24 cellular contexts compared by ENCODE assay signal in the genomic region with DNA sequence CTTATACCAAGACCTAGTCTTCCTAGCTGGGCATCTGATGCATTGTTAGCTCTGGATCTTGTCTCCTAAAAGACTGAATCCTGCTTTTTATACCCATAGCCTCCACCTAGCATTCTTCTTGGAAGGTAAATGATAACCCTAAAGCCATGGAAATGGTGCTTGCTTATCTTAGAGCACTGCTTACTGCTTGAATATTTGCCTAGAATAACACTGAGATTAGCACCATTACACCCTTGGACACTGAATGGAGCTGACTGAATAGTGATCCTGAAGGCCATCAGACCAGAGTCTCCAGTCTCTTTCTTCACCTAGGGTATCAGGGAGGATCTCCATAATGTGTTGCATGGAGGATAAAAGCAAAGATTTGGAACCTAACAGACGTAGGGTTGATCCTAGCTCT. TPM values are rescaled to one million over a fixed set of nuclear protein-coding genes. Genes with fewer than 3 reads are reported as not detected.
DNase-seq lines count a peak whose midpoint lies in the region; ATAC-seq, FAIRE-seq and TF ChIP-seq lines count a peak whose summit lies in the region.
"Had no signal": no experiment of that assay in that cellular context is flagged by ENCODE, and none has a peak within 500 bp of the region (broad histone marks: within the 10 kb centered on the region; RNA-seq: fewer than 3 reads in every experiment).

No MANE protein-coding gene starts in this region.

- no peaks in the 10 kb centered on the region for H3K9me1 ChIP-seq in endothelial cell of umbilical vein (replicated peaks; ENCODE audit: control insufficient read depth, extremely low read depth, insufficient read depth, low read length)

- H4K20me1 ChIP-seq in endothelial cell of umbilical vein (replicated peaks; ENCODE audit: control insufficient read depth, extremely low read depth, insufficient read depth, low read length) = no peaks in the 10 kb centered on the region
- no peaks in the 10 kb centered on the region for H4K20me1 ChIP-seq in osteoblast (ENCODE audit: insufficient read depth, low read length)

- no peaks in the 10 kb centered on the region for H3K36me3 ChIP-seq in right atrium auricular region
- no peaks in the 10 kb centered on the region for H3K36me3 ChIP-seq in endothelial cell of umbilical vein (ENCODE audit: control insufficient read depth in 2 of 2, extremely low read depth in 1 of 2, insufficient read depth in 2 of 2, low read length in 2 of 2)
- no peaks in the 10 kb centered on the region for H3K36me3 ChIP-seq in osteoblast (ENCODE audit: insufficient read depth, low read length)
- H3K36me3 ChIP-seq in transverse colon = no peaks in the 10 kb centered on the region
- H3K36me3 ChIP-seq: esophagus squamous epithelium, gastroesophageal sphincter, upper lobe of right lung, WERI-Rb-1 had no signal

- ATAC-seq in left cardiac atrium = peak; percentile 15 to 50
- ATAC-seq: sciatic nerve; stimulated activated memory B cell treated with anti-CD40 and anti-IgM and Interleukin-4, amounts not matched to agents 10 μg/mL and 1 μg/mL and 100 μg/mL, for 72 hours; upper lobe of right lung had no signal

- peaks cover 2% of the 10 kb centered on the region for H3K4me1 Mint-ChIP-seq in endothelial cell (ENCODE audit: unreplicated experiment)
- H3K4me1 Mint-ChIP-seq in activated CD4-positive, alpha-beta T cell treated with anti-CD3 and anti-CD28 coated beads, Interleukin-2, amount 10 ng/mL, durations not matched to agents 7 days and 5 days = no peaks in the 10 kb centered on the region
- H3K4me1 Mint-ChIP-seq: B cell; CD4-positive, alpha-beta memory T cell; central memory CD8-positive, alpha-beta T cell; IgD-negative memory B cell; stimulated activated memory B cell treated with anti-CD40 and anti-IgM and Interleukin-4, amounts not matched to agents 10 μg/mL and 1 μg/mL and 100 μg/mL, for 72 hours had no signal

- no peak overlapping the region for H3K4me3 Mint-ChIP-seq in endothelial cell (ENCODE audit: unreplicated experiment)
- H3K4me3 Mint-ChIP-seq in activated CD4-positive, alpha-beta T cell treated with anti-CD3 and anti-CD28 coated beads, Interleukin-2, amount 10 ng/mL, durations not matched to agents 7 days and 5 days = no peak overlapping the region
- H3K4me3 Mint-ChIP-seq: activated naive CD8-positive, alpha-beta T cell treated with anti-CD3 and anti-CD28 coated beads, Interleukin-2, amount 10 ng/mL, durations not matched to agents 7 days and 5 days; B cell; CD4-positive, alpha-beta memory T cell; central memory CD8-positive, alpha-beta T cell; endodermal cell; IgD-negative memory B cell; stimulated activated memory B cell treated with anti-CD40 and anti-IgM and Interleukin-4, amounts not matched to agents 10 μg/mL and 1 μg/mL and 100 μg/mL, for 72 hours had no signal

- H3K9me3 ChIP-seq in right atrium auricular region (no peaks in the 10 kb centered on the region), endothelial cell of umbilical vein (replicated peaks; ENCODE audit: control insufficient read depth, insufficient read depth, low read length) (no peaks in the 10 kb centered on the region), osteoblast (ENCODE audit: low read depth, low read length) (no peaks in the 10 kb centered on the region), transverse colon (no peaks in the 10 kb centered on the region)
- H3K9me3 ChIP-seq: esophagus squamous epithelium, gastroesophageal sphincter, upper lobe of right lung had no signal

- FAIRE-seq in endothelial cell of umbilical vein (lab: Jason Lieb, UNC) = peak; percentile 8

- CTCF ChIA-PET in endothelial cell of umbilical vein (lab: Charles Lee) = interaction anchor here (0.6 to 1.2 kb wide), 4 partner anchors 26 to 93 kb away, joined by 3 to 4 read pairs (median 3); partner anchors contain the start of gene UGP2
- CTCF ChIA-PET in activated CD4-positive, alpha-beta T cell treated with anti-CD3 and anti-CD28 coated beads, Interleukin-2, amount 10 ng/mL, durations not matched to agents 7 days and 5 days (lab: Charles Lee) = no interaction called here

- in situ Hi-C loops in transverse colon (cut with MboI; ENCODE audit: low pct_ligation_motif_present in 1 of 4, low pct_unique_long_range_greater_than_20kb in 1 of 4, low sequenced_read_pairs in 3 of 4) = no loop called here

- H3K79me2 ChIP-seq in endothelial cell of umbilical vein (ENCODE audit: control insufficient read depth, insufficient read depth, low read length) (no peaks in the 10 kb centered on the region), osteoblast (ENCODE audit: insufficient read depth, low read length) (no peaks in the 10 kb centered on the region)

- no peaks in the 10 kb centered on the region for H3K27me3 Mint-ChIP-seq in endothelial cell (ENCODE audit: unreplicated experiment)
- no peaks in the 10 kb centered on the region for H3K27me3 Mint-ChIP-seq in activated CD4-positive, alpha-beta T cell treated with anti-CD3 and anti-CD28 coated beads, Interleukin-2, amount 10 ng/mL, durations not matched to agents 7 days and 5 days
- H3K27me3 Mint-ChIP-seq: CD4-positive, alpha-beta memory T cell; progenitor cell of endocrine pancreas; stimulated activated memory B cell treated with anti-CD40 and anti-IgM and Interleukin-4, amounts not matched to agents 10 μg/mL and 1 μg/mL and 100 μg/mL, for 72 hours had no signal

- no peak overlapping the region for H3K4me3 ChIP-seq in right atrium auricular region
- H3K4me3 ChIP-seq in endothelial cell of umbilical vein (replicated peaks in 1 of 3; ENCODE audit: insufficient read depth in 1 of 3, low read depth in 1 of 3, low read length in 3 of 3) = no peak overlapping the region
- no peak overlapping the region for H3K4me3 ChIP-seq in osteoblast (ENCODE audit: insufficient read depth, low read length)
- H3K4me3 ChIP-seq in transverse colon = no peak overlapping the region
- H3K4me3 ChIP-seq: esophagus squamous epithelium, gastroesophageal sphincter, upper lobe of right lung had no signal

- TF ChIP-seq POLR2A in endothelial cell of umbilical vein (IDR thresholded peaks at IDR 0.05; ENCODE audit: low read depth, low read length) = no peak
- no peak for TF ChIP-seq POLR2A in transverse colon (IDR thresholded peaks at IDR 0.05)

- dilution Hi-C loops in endothelial cell of umbilical vein (cut with MboI; ENCODE audit: extremely low pct_ligation_motif_present, low sequenced_read_pairs) = no loop called here

- H3K9ac ChIP-seq in endothelial cell of umbilical vein (replicated peaks; ENCODE audit: extremely low read depth, insufficient read depth, low read length) = no peak overlapping the region

- intact Hi-C loops in left cardiac atrium (cut with DNase I) = no loop called here
- intact Hi-C loops in endothelial cell of umbilical vein (cut with micrococcal nuclease) = loop anchor here (5.0 kb wide), 1 partner anchor 54 kb away; no protein-coding TSS in a partner anchor
- intact Hi-C loops in posterior vena cava (cut with DNase I) = loop anchor here in 1 of 2 donors (2.0 kb wide), 1 partner anchor 15 kb away; no protein-coding TSS in a partner anchor
- intact Hi-C loops in transverse colon (cut with DNase I; ENCODE audit: low total_unique reads) = no loop called here

- no peaks in the 10 kb centered on the region for H3K27me3 ChIP-seq in right atrium auricular region
- H3K27me3 ChIP-seq in endothelial cell of umbilical vein (ENCODE audit: control insufficient read depth in 2 of 2, insufficient read depth in 2 of 2, low read length in 2 of 2) = no peaks in the 10 kb centered on the region
- no peaks in the 10 kb centered on the region for H3K27me3 ChIP-seq in osteoblast (ENCODE audit: insufficient read depth, low read length)
- no peaks in the 10 kb centered on the region for H3K27me3 ChIP-seq in transverse colon
- H3K27me3 ChIP-seq: esophagus squamous epithelium, gastroesophageal sphincter, upper lobe of right lung had no signal

- POLR2A ChIA-PET in endothelial cell of umbilical vein (lab: Charles Lee) = no interaction called here
- POLR2A ChIA-PET in activated CD4-positive, alpha-beta T cell treated with anti-CD3 and anti-CD28 coated beads, Interleukin-2, amount 10 ng/mL, durations not matched to agents 7 days and 5 days (lab: Charles Lee) = no interaction called here

- H3K36me3 Mint-ChIP-seq in endothelial cell (ENCODE audit: low read depth, unreplicated experiment) = no peaks in the 10 kb centered on the region
- no peaks in the 10 kb centered on the region for H3K36me3 Mint-ChIP-seq in activated CD4-positive, alpha-beta T cell treated with anti-CD3 and anti-CD28 coated beads, Interleukin-2, amount 10 ng/mL, durations not matched to agents 7 days and 5 days (ENCODE audit: low read depth)
- H3K36me3 Mint-ChIP-seq: activated naive CD8-positive, alpha-beta T cell treated with anti-CD3 and anti-CD28 coated beads, Interleukin-2, amount 10 ng/mL, durations not matched to agents 7 days and 5 days; CD4-positive, alpha-beta memory T cell; IgD-negative memory B cell; stimulated activated memory B cell treated with anti-CD40 and anti-IgM and Interleukin-4, amounts not matched to agents 10 μg/mL and 1 μg/mL and 100 μg/mL, for 72 hours had no signal

- TF ChIP-seq CTCF in right atrium auricular region (IDR thresholded peaks at IDR 0.05) (no peak), endothelial cell of umbilical vein (IDR thresholded peaks at IDR 0.05; ENCODE audit: extremely low read depth in 1 of 2, insufficient read depth in 1 of 2, low read depth in 1 of 2, low read length in 2 of 2) (no peak), osteoblast (IDR thresholded peaks at IDR 0.05; ENCODE audit: extremely low read depth, low read depth, low read length) (no peak), endothelial cell (IDR thresholded peaks at IDR 0.05; ENCODE audit: unreplicated experiment) (no peak), transverse colon (IDR thresholded peaks at IDR 0.05) (no peak)

- peak overlapping the region; percentile 19 for H2AFZ ChIP-seq in endothelial cell of umbilical vein (ENCODE audit: low read depth, low read length)
- peak overlapping the region; percentile 1 for H2AFZ ChIP-seq in osteoblast (ENCODE audit: low read length)

- no peak overlapping the region for H3K27ac Mint-ChIP-seq in endothelial cell (ENCODE audit: unreplicated experiment)
- H3K27ac Mint-ChIP-seq in activated CD4-positive, alpha-beta T cell treated with anti-CD3 and anti-CD28 coated beads, Interleukin-2, amount 10 ng/mL, durations not matched to agents 7 days and 5 days = no peak overlapping the region
- H3K27ac Mint-ChIP-seq: activated naive CD8-positive, alpha-beta T cell treated with anti-CD3 and anti-CD28 coated beads, Interleukin-2, amount 10 ng/mL, durations not matched to agents 7 days and 5 days; B cell; endodermal cell; progenitor cell of endocrine pancreas; stimulated activated memory B cell treated with anti-CD40 and anti-IgM and Interleukin-4, amounts not matched to agents 10 μg/mL and 1 μg/mL and 100 μg/mL, for 72 hours had no signal

- 93 to 95% methylated on average over 1 of the region's 1 CpG for WGBS in transverse colon (ENCODE audit: low coverage in 1 of 2), 2 donors

- H3K27ac ChIP-seq in right atrium auricular region (peak overlapping the region in 1 of 2 donors; percentile 31), endothelial cell of umbilical vein (ENCODE audit: insufficient read depth, low read depth, low read length) (peak overlapping the region; percentile 31), osteoblast (ENCODE audit: low read depth, low read length) (peak overlapping the region; percentile 72), transverse colon (no peak overlapping the region)
- H3K27ac ChIP-seq: gastroesophageal sphincter, upper lobe of right lung, WERI-Rb-1 had no signal

- H3K4me1 ChIP-seq in right atrium auricular region = peaks cover 0 to 4% of the 10 kb centered on the region in 2 donors
- H3K4me1 ChIP-seq in endothelial cell of umbilical vein (ENCODE audit: control insufficient read depth, extremely low read depth, insufficient read depth, low read length) = peaks cover 11% of the 10 kb centered on the region
- H3K4me1 ChIP-seq in osteoblast (ENCODE audit: insufficient read depth, low read length) = peaks cover 45% of the 10 kb centered on the region
- H3K4me1 ChIP-seq in transverse colon = peaks cover 0 to 3% (median 0%) of the 10 kb centered on the region in 4 donors
- H3K4me1 ChIP-seq: esophagus squamous epithelium, gastroesophageal sphincter, upper lobe of right lung had no signal

- TF ChIP-seq EP300 in transverse colon (IDR thresholded peaks at IDR 0.05; ENCODE audit: low read depth) = no peak

- no peaks in the 10 kb centered on the region for H3K9me3 Mint-ChIP-seq in endothelial cell (ENCODE audit: unreplicated experiment)
- no peaks in the 10 kb centered on the region for H3K9me3 Mint-ChIP-seq in activated CD4-positive, alpha-beta T cell treated with anti-CD3 and anti-CD28 coated beads, Interleukin-2, amount 10 ng/mL, durations not matched to agents 7 days and 5 days
- H3K9me3 Mint-ChIP-seq: activated naive CD8-positive, alpha-beta T cell treated with anti-CD3 and anti-CD28 coated beads, Interleukin-2, amount 10 ng/mL, durations not matched to agents 7 days and 5 days; central memory CD8-positive, alpha-beta T cell; endodermal cell; stimulated activated memory B cell treated with anti-CD40 and anti-IgM and Interleukin-4, amounts not matched to agents 10 μg/mL and 1 μg/mL and 100 μg/mL, for 72 hours had no signal

- no TSS peak for BruUV-seq in endothelial cell of umbilical vein (replicated peaks; lab: Mats Ljungman, UMichigan)

- no peak overlapping the region for H3K4me2 ChIP-seq in endothelial cell of umbilical vein (ENCODE audit: insufficient read depth, low read length)
- H3K4me2 ChIP-seq in osteoblast (ENCODE audit: insufficient read depth, low read length) = peak overlapping the region; percentile 59

- DNase-seq in left cardiac atrium = no peak
- no peak for DNase-seq in right atrium auricular region (ENCODE audit: low spot score)
- DNase-seq in endothelial cell of umbilical vein (ENCODE audit: low read depth, low spot score) = no peak
- no peak for DNase-seq in osteoblast (ENCODE audit: insufficient read length, low spot score, missing footprints)
- no peak for DNase-seq in posterior vena cava (ENCODE audit: low spot score)
- no peak for DNase-seq in endothelial cell (ENCODE audit: low spot score)
- DNase-seq in transverse colon = no peak
- no peak for DNase-seq in activated CD4-positive, alpha-beta T cell treated with anti-CD3 and anti-CD28 coated beads, Interleukin-2, amount 10 ng/mL, durations not matched to agents 7 days and 5 days
- DNase-seq: activated CD4-positive, alpha-beta T cell treated with anti-CD3 and anti-CD28 coated beads for 48 hours; activated naive CD8-positive, alpha-beta T cell treated with anti-CD3 and anti-CD28 coated beads, Interleukin-2, amount 10 ng/mL, durations not matched to agents 7 days and 5 days; CD4-positive, alpha-beta memory T cell; dermis blood vessel endothelial cell; endodermal cell; esophagus squamous epithelium; substantia nigra; upper lobe of right lung; WERI-Rb-1 had no signal

RNA-seq across cellular contexts. Expression of gene UGP2, which starts 50.3 kb away (rescaled TPM):
- total RNA-seq in left cardiac atrium (100 to 1,000 TPM; 303 TPM), right atrium auricular region (100 to 1,000 TPM; 204 to 209 TPM), endothelial cell of umbilical vein (57.7 and 63.9 TPM in 2 replicates), osteoblast (123 and 133 TPM in 2 replicates), posterior vena cava (100 to 1,000 TPM; 204 to 217 TPM), endothelial cell (ENCODE audit: unreplicated experiment) (88.3 TPM), transverse colon (100 to 1,000 TPM in 3 of 4 donors, 10 to 100 TPM in 1; 62.3 to 352 (median 235) TPM)
- 9.0 and 14.2 TPM in 2 replicates for polyA plus RNA-seq in endothelial cell of umbilical vein
- 28.2 and 30.6 TPM in 2 replicates for polyA plus RNA-seq in endothelial cell of umbilical vein (2011; cell fraction: cytosol; rRNA removed)
- 17.3 and 21.9 TPM in 2 replicates for polyA plus RNA-seq in endothelial cell of umbilical vein (2011; cell fraction: nucleus; rRNA removed)
- polyA plus RNA-seq in endothelial cell of umbilical vein (2012) = 83.0 and 104 TPM in 2 replicates
- 9.3 and 13.1 TPM in 2 replicates for polyA minus RNA-seq in endothelial cell of umbilical vein
- polyA minus RNA-seq in endothelial cell of umbilical vein (2011; cell fraction: cytosol; rRNA and poly(A)+ RNA removed) = 35.2 TPM
- 8.8 and 13.2 TPM in 2 replicates for polyA minus RNA-seq in endothelial cell of umbilical vein (2011; cell fraction: nucleus; rRNA and poly(A)+ RNA removed)
- 100 to 1,000 TPM; 140 to 181 TPM for total RNA-seq in activated CD4-positive, alpha-beta T cell treated with anti-CD3 and anti-CD28 coated beads, Interleukin-2, amount 10 ng/mL, durations not matched to agents 7 days and 5 days

Comparison
In these comparisons a context has a peak if more than half of its experiments do, and no peak if none do; other contexts are left out.
1. H3K27ac ChIP-seq: peak in endothelial cell of umbilical vein (single experiment) and osteoblast (single experiment); none in transverse colon (0 of 4).